In genomic region chr7:40760997-40761396, GRCh38 we compare ENCODE assay signal across 1 cellular context.
TF ChIP-seq lines count a peak whose summit lies in the region.

No MANE protein-coding gene starts in this region.

TF ChIP-seq in HepG2, 621 proteins besides CTCF, POLR2A, EP300 and RAD21 (continued from another document):
- no peak for TF ChIP-seq SOX13 (IDR thresholded peaks at IDR 0.05)
- peak in 1 of 2 experiments; percentile 13; a peak in 1 of 4 replicates for TF ChIP-seq SOX13 (CRISPR knock-in tag; conservative IDR thresholded peaks at IDR 0.05 in 1 of 2, IDR thresholded peaks at IDR 0.05 in 1 of 2)
- TF ChIP-seq TBX2 (CRISPR knock-in tag; IDR thresholded peaks at IDR 0.05; ENCODE audit: borderline replicate concordance): no peak
- TF ChIP-seq KAT2B (IDR thresholded peaks at IDR 0.05; ENCODE audit: borderline replicate concordance, low read depth, low read length): no peak
- TF ChIP-seq SAP130 (CRISPR knock-in tag; IDR thresholded peaks at IDR 0.05; ENCODE audit: low read depth): peak; percentile 21; the same call in 1 of the 2 replicates
- TF ChIP-seq, protein P1, sequence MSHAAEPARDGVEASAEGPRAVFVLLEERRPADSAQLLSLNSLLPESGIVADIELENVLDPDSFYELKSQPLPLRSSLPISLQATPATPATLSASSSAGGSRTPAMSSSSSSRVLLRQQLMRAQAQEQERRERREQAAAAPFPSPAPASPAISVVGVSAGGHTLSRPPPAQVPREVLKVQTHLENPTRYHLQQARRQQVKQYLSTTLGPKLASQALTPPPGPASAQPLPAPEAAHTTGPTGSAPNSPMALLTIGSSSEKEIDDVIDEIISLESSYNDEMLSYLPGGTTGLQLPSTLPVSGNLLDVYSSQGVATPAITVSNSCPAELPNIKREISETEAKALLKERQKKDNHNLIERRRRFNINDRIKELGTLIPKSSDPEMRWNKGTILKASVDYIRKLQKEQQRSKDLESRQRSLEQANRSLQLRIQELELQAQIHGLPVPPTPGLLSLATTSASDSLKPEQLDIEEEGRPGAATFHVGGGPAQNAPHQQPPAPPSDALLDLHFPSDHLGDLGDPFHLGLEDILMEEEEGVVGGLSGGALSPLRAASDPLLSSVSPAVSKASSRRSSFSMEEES (CRISPR knock-in tag; IDR thresholded peaks at IDR 0.05): peak; percentile 55; the same call in 1 of the 2 replicates
- TF ChIP-seq MXI1 (IDR thresholded peaks at IDR 0.05; ENCODE audit: borderline replicate concordance, low read depth, low read length): no peak
- TF ChIP-seq ZNF317 (CRISPR knock-in tag; IDR thresholded peaks at IDR 0.05): 0 out of 2 replicates have a peak, but pooled peaks have one; percentile 34
- no peak for TF ChIP-seq CREB3 (CRISPR knock-in tag; IDR thresholded peaks at IDR 0.05)
- TF ChIP-seq ZNF878 (CRISPR knock-in tag; IDR thresholded peaks at IDR 0.05): no peak
- no peak for TF ChIP-seq ZBTB7A (CRISPR knock-in tag; IDR thresholded peaks at IDR 0.05)
- peak; percentile 33; the same call in 1 of the 2 replicates for TF ChIP-seq ZNF644 (CRISPR knock-in tag; IDR thresholded peaks at IDR 0.05; ENCODE audit: low read depth)
- TF ChIP-seq, protein P2, sequence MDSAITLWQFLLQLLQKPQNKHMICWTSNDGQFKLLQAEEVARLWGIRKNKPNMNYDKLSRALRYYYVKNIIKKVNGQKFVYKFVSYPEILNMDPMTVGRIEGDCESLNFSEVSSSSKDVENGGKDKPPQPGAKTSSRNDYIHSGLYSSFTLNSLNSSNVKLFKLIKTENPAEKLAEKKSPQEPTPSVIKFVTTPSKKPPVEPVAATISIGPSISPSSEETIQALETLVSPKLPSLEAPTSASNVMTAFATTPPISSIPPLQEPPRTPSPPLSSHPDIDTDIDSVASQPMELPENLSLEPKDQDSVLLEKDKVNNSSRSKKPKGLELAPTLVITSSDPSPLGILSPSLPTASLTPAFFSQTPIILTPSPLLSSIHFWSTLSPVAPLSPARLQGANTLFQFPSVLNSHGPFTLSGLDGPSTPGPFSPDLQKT (CRISPR knock-in tag; IDR thresholded peaks at IDR 0.05; ENCODE audit: borderline replicate concordance): no peak
- no peak for TF ChIP-seq ZNF570 (CRISPR knock-in tag; IDR thresholded peaks at IDR 0.05; ENCODE audit: borderline replicate concordance)
- TF ChIP-seq, protein P3, sequence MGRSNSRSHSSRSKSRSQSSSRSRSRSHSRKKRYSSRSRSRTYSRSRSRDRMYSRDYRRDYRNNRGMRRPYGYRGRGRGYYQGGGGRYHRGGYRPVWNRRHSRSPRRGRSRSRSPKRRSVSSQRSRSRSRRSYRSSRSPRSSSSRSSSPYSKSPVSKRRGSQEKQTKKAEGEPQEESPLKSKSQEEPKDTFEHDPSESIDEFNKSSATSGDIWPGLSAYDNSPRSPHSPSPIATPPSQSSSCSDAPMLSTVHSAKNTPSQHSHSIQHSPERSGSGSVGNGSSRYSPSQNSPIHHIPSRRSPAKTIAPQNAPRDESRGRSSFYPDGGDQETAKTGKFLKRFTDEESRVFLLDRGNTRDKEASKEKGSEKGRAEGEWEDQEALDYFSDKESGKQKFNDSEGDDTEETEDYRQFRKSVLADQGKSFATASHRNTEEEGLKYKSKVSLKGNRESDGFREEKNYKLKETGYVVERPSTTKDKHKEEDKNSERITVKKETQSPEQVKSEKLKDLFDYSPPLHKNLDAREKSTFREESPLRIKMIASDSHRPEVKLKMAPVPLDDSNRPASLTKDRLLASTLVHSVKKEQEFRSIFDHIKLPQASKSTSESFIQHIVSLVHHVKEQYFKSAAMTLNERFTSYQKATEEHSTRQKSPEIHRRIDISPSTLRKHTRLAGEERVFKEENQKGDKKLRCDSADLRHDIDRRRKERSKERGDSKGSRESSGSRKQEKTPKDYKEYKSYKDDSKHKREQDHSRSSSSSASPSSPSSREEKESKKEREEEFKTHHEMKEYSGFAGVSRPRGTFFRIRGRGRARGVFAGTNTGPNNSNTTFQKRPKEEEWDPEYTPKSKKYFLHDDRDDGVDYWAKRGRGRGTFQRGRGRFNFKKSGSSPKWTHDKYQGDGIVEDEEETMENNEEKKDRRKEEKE (IDR thresholded peaks at IDR 0.05): no peak
- TF ChIP-seq FOXA3 (CRISPR knock-in tag; IDR thresholded peaks at IDR 0.05): peak; percentile 8; the same call in 1 of the 2 replicates
- no peak for TF ChIP-seq PAX8 (CRISPR knock-in tag; IDR thresholded peaks at IDR 0.05; ENCODE audit: borderline replicate concordance)
- no peak for TF ChIP-seq DNMT1 (CRISPR knock-in tag; IDR thresholded peaks at IDR 0.05)
- TF ChIP-seq SALL1 (CRISPR knock-in tag; IDR thresholded peaks at IDR 0.05): peak; percentile 43
- no peak for TF ChIP-seq FOXP1 (IDR thresholded peaks at IDR 0.05)
- TF ChIP-seq FOXP1 (CRISPR knock-in tag; IDR thresholded peaks at IDR 0.05): peak; percentile 30; the same call in 1 of the 2 replicates
- TF ChIP-seq MYC (CRISPR knock-in tag; IDR thresholded peaks at IDR 0.05; ENCODE audit: borderline replicate concordance): no peak
- TF ChIP-seq TCF7 (IDR thresholded peaks at IDR 0.05; ENCODE audit: low read depth): 0 out of 2 replicates have a peak, but pooled peaks have one; percentile 16
- TF ChIP-seq CBX2 (IDR thresholded peaks at IDR 0.05; ENCODE audit: low read depth, low read length): no peak
- TF ChIP-seq CBX2 (CRISPR knock-in tag; IDR thresholded peaks at IDR 0.05; ENCODE audit: low read depth): no peak
- no peak for TF ChIP-seq NR3C1 (CRISPR knock-in tag; IDR thresholded peaks at IDR 0.05)
- TF ChIP-seq, protein P4, sequence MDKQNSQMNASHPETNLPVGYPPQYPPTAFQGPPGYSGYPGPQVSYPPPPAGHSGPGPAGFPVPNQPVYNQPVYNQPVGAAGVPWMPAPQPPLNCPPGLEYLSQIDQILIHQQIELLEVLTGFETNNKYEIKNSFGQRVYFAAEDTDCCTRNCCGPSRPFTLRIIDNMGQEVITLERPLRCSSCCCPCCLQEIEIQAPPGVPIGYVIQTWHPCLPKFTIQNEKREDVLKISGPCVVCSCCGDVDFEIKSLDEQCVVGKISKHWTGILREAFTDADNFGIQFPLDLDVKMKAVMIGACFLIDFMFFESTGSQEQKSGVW (CRISPR knock-in tag; IDR thresholded peaks at IDR 0.05; ENCODE audit: borderline replicate concordance): no peak
TF ChIP-seq in HepG2: peak in this region for 11.
